ENCODE assay signal across 31 cellular contexts in the genomic region with DNA sequence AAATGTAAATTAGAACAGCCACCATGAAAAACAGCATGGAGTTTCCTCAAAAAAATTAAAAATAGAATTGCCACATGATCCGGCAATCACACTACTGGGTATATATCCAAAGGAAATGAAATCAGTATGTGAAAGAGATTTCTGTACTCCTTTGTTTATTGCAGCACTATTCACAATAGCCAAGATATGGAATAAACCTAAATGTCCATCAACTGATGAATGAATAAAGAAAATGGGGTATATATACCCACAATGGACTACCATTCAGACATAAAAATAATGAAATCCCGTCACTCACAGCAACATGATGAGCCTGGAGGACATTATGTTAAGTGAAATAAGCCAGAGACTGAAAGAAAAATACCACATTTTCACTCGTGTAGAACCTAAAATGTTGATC.
"Had no signal": no experiment of that assay in that cellular context is flagged by ENCODE, and none has a peak within 500 bp of the region (broad histone marks: within the 10 kb centered on the region; RNA-seq: fewer than 3 reads in every experiment).

No MANE protein-coding gene starts in this region.

- H3K9me3 Mint-ChIP-seq: naive thymus-derived CD4-positive, alpha-beta T cell; natural killer cell; nephron; neural crest cell; stimulated activated effector memory CD8-positive, alpha-beta T cell treated with anti-CD3 and anti-CD28 coated beads, Interleukin-12 subunit alpha, Interleukin-12 subunit beta, amount 100 ng/mL, for 72 hours; stimulated activated naive CD8-positive, alpha-beta T cell treated with anti-CD3 and anti-CD28 coated beads, Interleukin-15, Interleukin-2, amounts not matched to agents 100 ng/mL and 50 ng/mL, for 24 hours had no signal

- H3K27ac ChIP-seq: neutrophil, ovary, parathyroid adenoma, psoas muscle, right lobe of liver, sigmoid colon, stomach, thoracic aorta, thyroid gland, tibial nerve, upper lobe of left lung, vagina had no signal

- DNase-seq: naive thymus-derived CD4-positive, alpha-beta T cell; natural killer cell; nucleus accumbens; ovary; posterior cingulate gyrus; psoas muscle; right cardiac atrium; right lobe of liver; sigmoid colon; small intestine; stimulated activated CD4-positive, alpha-beta T cell treated with anti-CD3 and anti-CD28 coated beads, Interleukin-15, amount 100 ng/mL, for 24 hours; stimulated activated CD4-positive, alpha-beta T cell treated with anti-CD3 and anti-CD28 coated beads, Interleukin-2, amount 100 ng/mL, for 24 hours; stimulated activated CD4-positive, alpha-beta T cell treated with anti-CD3 and anti-CD28 coated beads, Interleukin-2, amount 100 ng/mL, for 48 hours; stimulated activated CD4-positive, alpha-beta T cell treated with anti-CD3 and anti-CD28 coated beads, Interleukin-4, amount 100 ng/mL, for 24 hours; stimulated activated naive B cell treated with anti-CD40 and anti-IgM and Interleukin-4, amounts not matched to agents 10 μg/mL and 1 μg/mL and 100 μg/mL, for 72 hours; stimulated activated naive CD4-positive, alpha-beta T cell treated with Interleukin-2 at 50 U/mL for 16 hours; stomach; thyroid gland; trophoblast cell; upper lobe of left lung had no signal

- H2AFZ ChIP-seq: parathyroid adenoma had no signal

- H3K27me3 Mint-ChIP-seq: progenitor cell of endocrine pancreas; stimulated activated naive B cell treated with anti-CD40 and anti-IgM and Interleukin-4, amounts not matched to agents 10 μg/mL and 1 μg/mL and 100 μg/mL, for 72 hours; stimulated activated naive CD8-positive, alpha-beta T cell treated with anti-CD3 and anti-CD28 coated beads, Interleukin-15, Interleukin-2, amounts not matched to agents 100 ng/mL and 50 ng/mL, for 24 hours had no signal

- H3K36me3 ChIP-seq: neutrophil, ovary, right lobe of liver, sigmoid colon, stomach, thoracic aorta, thyroid gland, tibial nerve, upper lobe of left lung, vagina had no signal

- H3K4me1 ChIP-seq: parathyroid adenoma, psoas muscle, right lobe of liver, sigmoid colon, stomach, thyroid gland, tibial nerve, upper lobe of left lung, vagina had no signal

- H3K9me3 ChIP-seq: neutrophil, ovary, psoas muscle, right lobe of liver, sigmoid colon, stomach, thoracic aorta, thyroid gland, tibial nerve, upper lobe of left lung, vagina had no signal

- H3K27me3 ChIP-seq: neutrophil, ovary, right lobe of liver, sigmoid colon, stomach, thyroid gland, tibial nerve, upper lobe of left lung, vagina had no signal

- FAIRE-seq: urothelium cell line had no signal

- H3K36me3 Mint-ChIP-seq: natural killer cell; stimulated activated effector memory CD8-positive, alpha-beta T cell treated with anti-CD3 and anti-CD28 coated beads, Interleukin-12 subunit alpha, Interleukin-12 subunit beta, amount 100 ng/mL, for 72 hours; stimulated activated naive B cell treated with anti-CD40 and anti-IgM and Interleukin-4, amounts not matched to agents 10 μg/mL and 1 μg/mL and 100 μg/mL, for 72 hours had no signal

- H3K4me3 Mint-ChIP-seq: naive thymus-derived CD4-positive, alpha-beta T cell; natural killer cell; nephron; neural crest cell; stimulated activated effector memory CD8-positive, alpha-beta T cell treated with anti-CD3 and anti-CD28 coated beads, Interleukin-12 subunit alpha, Interleukin-12 subunit beta, amount 100 ng/mL, for 72 hours; stimulated activated naive B cell treated with anti-CD40 and anti-IgM and Interleukin-4, amounts not matched to agents 10 μg/mL and 1 μg/mL and 100 μg/mL, for 72 hours; stimulated activated naive CD8-positive, alpha-beta T cell treated with anti-CD3 and anti-CD28 coated beads, Interleukin-15, Interleukin-2, amounts not matched to agents 100 ng/mL and 50 ng/mL, for 24 hours had no signal

- H3K79me2 ChIP-seq: parathyroid adenoma had no signal

- ATAC-seq: naive thymus-derived CD4-positive, alpha-beta T cell; natural killer cell; psoas muscle; right cardiac atrium; right lobe of liver; stimulated activated effector memory CD8-positive, alpha-beta T cell treated with anti-CD3 and anti-CD28 coated beads, Interleukin-12 subunit alpha, Interleukin-12 subunit beta, amount 100 ng/mL, for 72 hours; stimulated activated naive B cell treated with anti-CD40 and anti-IgM and Interleukin-4, amounts not matched to agents 10 μg/mL and 1 μg/mL and 100 μg/mL, for 72 hours had no signal

- H3K4me3 ChIP-seq: ovary, psoas muscle, right lobe of liver, sigmoid colon, stomach, thoracic aorta, thyroid gland, tibial nerve, upper lobe of left lung, vagina had no signal

- H3K4me1 Mint-ChIP-seq: nephron, neural crest cell had no signal

- H3K27ac Mint-ChIP-seq: naive thymus-derived CD4-positive, alpha-beta T cell; natural killer cell; nephron; progenitor cell of endocrine pancreas; stimulated activated effector memory CD8-positive, alpha-beta T cell treated with anti-CD3 and anti-CD28 coated beads, Interleukin-12 subunit alpha, Interleukin-12 subunit beta, amount 100 ng/mL, for 72 hours; stimulated activated naive B cell treated with anti-CD40 and anti-IgM and Interleukin-4, amounts not matched to agents 10 μg/mL and 1 μg/mL and 100 μg/mL, for 72 hours; stimulated activated naive CD8-positive, alpha-beta T cell treated with anti-CD3 and anti-CD28 coated beads, Interleukin-15, Interleukin-2, amounts not matched to agents 100 ng/mL and 50 ng/mL, for 24 hours had no signal
